Comparison of ENCODE assay signal across 10 cellular contexts in the genomic region with DNA sequence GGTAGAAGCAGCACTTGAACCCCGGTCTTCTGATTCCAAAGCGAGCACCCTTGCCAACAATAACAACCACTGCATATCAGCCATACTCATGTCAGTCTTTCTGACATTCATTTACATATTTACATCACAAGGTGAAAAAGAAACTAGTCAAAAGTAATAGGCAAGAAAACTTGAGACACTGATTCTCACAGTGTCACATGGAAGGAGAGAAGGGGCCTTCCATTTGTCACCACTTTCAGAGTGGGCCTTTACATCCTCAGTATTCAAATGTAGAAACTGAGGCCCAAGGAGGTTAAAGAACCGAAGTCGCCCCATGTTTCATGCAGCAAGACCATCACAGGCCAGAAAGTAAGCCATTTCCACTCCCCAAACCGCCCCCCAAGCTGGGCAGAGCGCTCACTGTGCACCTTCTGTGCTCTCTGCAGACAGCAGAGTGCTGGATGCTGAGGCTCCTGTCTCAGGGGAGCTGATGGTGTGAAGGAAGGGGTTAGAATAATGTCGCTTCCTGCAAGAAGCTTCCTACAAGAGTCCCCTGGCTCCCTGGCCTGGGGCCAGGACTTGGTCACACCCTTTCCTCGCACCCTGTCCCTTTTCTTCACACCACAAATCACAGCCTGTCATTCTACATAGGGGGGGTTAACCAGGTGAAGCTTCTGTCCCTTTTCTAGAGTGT.
A peak's percentile ranks its signal among the peaks of the same experiment; 100 is the strongest.
DNase-seq lines count a peak whose midpoint lies in the region; ATAC-seq and TF ChIP-seq lines count a peak whose summit lies in the region.
"Had no signal": no experiment of that assay in that cellular context is flagged by ENCODE, and none has a peak within 500 bp of the region (broad histone marks: within the 10 kb centered on the region; RNA-seq: fewer than 3 reads in every experiment).

No MANE protein-coding gene starts in this region.

- TF ChIP-seq CTCF in Panc1 (IDR thresholded peaks at IDR 0.05) (no peak), WERI-Rb-1 (IDR thresholded peaks at IDR 0.05; ENCODE audit: low read depth, low read length) (no peak)

- peaks cover 78% of the 10 kb centered on the region for H3K4me1 ChIP-seq in Panc1 (ENCODE audit: control insufficient read depth, insufficient read depth, low read length)

- CTCF ChIA-PET in Panc1 (lab: Charles Lee), result no interaction called here

- ATAC-seq in HG02571 (IDR thresholded peaks at IDR 0.05; ENCODE audit: unreplicated experiment) (peak; percentile 37), Panc1 (no peak)
- ATAC-seq in stimulated activated naive CD8-positive, alpha-beta T cell treated with anti-CD3 and anti-CD28 coated beads, Interleukin-15, Interleukin-2, amounts not matched to agents 100 U/mL and 50 U/mL, for 24 hours, result peak; percentile 16

- intact Hi-C loops in Panc1 (cut with micrococcal nuclease; ENCODE audit: unreplicated experiment), result no loop called here

- peak overlapping the region; percentile 85 for H3K27ac Mint-ChIP-seq in activated T-cell treated with anti-CD3 and anti-CD28 coated beads, Interleukin-2, amount 50 U/mL, for 24 hours

- H3K36me3 Mint-ChIP-seq in activated T-cell treated with anti-CD3 and anti-CD28 coated beads, Interleukin-2, amount 50 U/mL, for 24 hours (ENCODE audit: low read depth), result no peaks in the 10 kb centered on the region

- peak overlapping the region; percentile 92 for H3K27ac ChIP-seq in Panc1 (ENCODE audit: low read length)
- no peak overlapping the region for H3K27ac ChIP-seq in WERI-Rb-1

- in situ Hi-C loops in Panc1 (cut with HindIII; ENCODE audit: low pct_unique_long_range_greater_than_20kb, low sequenced_read_pairs), result no loop called here

- no peaks in the 10 kb centered on the region for H3K9me3 ChIP-seq in Panc1 (ENCODE audit: control insufficient read depth, insufficient read depth, low read depth, low read length)
- no peaks in the 10 kb centered on the region for H3K9me3 ChIP-seq in WERI-Rb-1 (ENCODE audit: severe bottlenecking)
- H3K9me3 ChIP-seq: stomach had no signal

- H3K27me3 Mint-ChIP-seq in activated T-cell treated with anti-CD3 and anti-CD28 coated beads, Interleukin-2, amount 50 U/mL, for 24 hours, result peaks cover 13% of the 10 kb centered on the region

- POLR2A ChIA-PET in Panc1 (lab: Charles Lee), result no interaction called here

- H3K9me3 Mint-ChIP-seq in activated T-cell treated with anti-CD3 and anti-CD28 coated beads, Interleukin-2, amount 50 U/mL, for 24 hours, result no peaks in the 10 kb centered on the region

- H3K4me3 ChIP-seq in Panc1 (ENCODE audit: low read depth in 2 of 2, low read length in 2 of 2) (no peak overlapping the region), WERI-Rb-1 (ENCODE audit: low read depth, low read length) (no peak overlapping the region)
- H3K4me3 ChIP-seq: stomach had no signal

- H3K27me3 ChIP-seq in Panc1 (ENCODE audit: control insufficient read depth, insufficient read depth, low read length) (no peaks in the 10 kb centered on the region), WERI-Rb-1 (ENCODE audit: insufficient read depth, low read depth, severe bottlenecking) (no peaks in the 10 kb centered on the region)
- H3K27me3 ChIP-seq: stomach had no signal

- H3K36me3 ChIP-seq in Panc1 (ENCODE audit: control insufficient read depth, insufficient read depth, low read length) (no peaks in the 10 kb centered on the region), WERI-Rb-1 (no peaks in the 10 kb centered on the region)
- H3K36me3 ChIP-seq: stomach had no signal

- peaks cover 66% of the 10 kb centered on the region for H3K4me1 Mint-ChIP-seq in activated T-cell treated with anti-CD3 and anti-CD28 coated beads, Interleukin-2, amount 50 U/mL, for 24 hours (ENCODE audit: low read depth)

- no peak overlapping the region for H3K4me3 Mint-ChIP-seq in activated T-cell treated with anti-CD3 and anti-CD28 coated beads, Interleukin-2, amount 50 U/mL, for 24 hours

- peak; percentile 41 for DNase-seq in activated T-cell treated with anti-CD3 and anti-CD28 coated beads, Interleukin-2, amount 50 U/mL, for 24 hours
- DNase-seq in activated T-cell treated with anti-CD3 and anti-CD28 coated beads for 4 hours (no peak), Panc1 (ENCODE audit: low read depth, low spot score) (no peak), DMS153 treated with DMSO at 0.1 percent for 48 hours (lab: John Stamatoyannopoulos, UW; ENCODE audit: unreplicated experiment) (no peak), DMS79 treated with DMSO at 0.1 percent for 48 hours (lab: John Stamatoyannopoulos, UW) (no peak), WERI-Rb-1 (no peak)
- DNase-seq in stimulated activated naive CD8-positive, alpha-beta T cell treated with anti-CD3 and anti-CD28 coated beads, Interleukin-15, Interleukin-2, amounts not matched to agents 100 U/mL and 50 U/mL, for 24 hours, result no peak
- DNase-seq: activated gamma-delta T cell, stomach had no signal

- BruUV-seq in Panc1 (replicated peaks; lab: Mats Ljungman, UMichigan), result no TSS peak
